In genomic region chr3:6737223-6737994, GRCh38 we compare ENCODE assay signal across 20 cellular contexts.
"Had no signal": no experiment of that assay in that cellular context is flagged by ENCODE, and none has a peak within 500 bp of the region (broad histone marks: within the 10 kb centered on the region; RNA-seq: fewer than 3 reads in every experiment).

No MANE protein-coding gene starts in this region.

- H2AFZ ChIP-seq: hepatocyte had no signal

- H3K9me3 ChIP-seq: neutrophil, spleen, tibial artery, upper lobe of right lung, vagina had no signal

- ATAC-seq: left colon; naive thymus-derived CD4-positive, alpha-beta T cell; sciatic nerve; stimulated activated memory B cell treated with anti-CD40 and anti-IgM and Interleukin-4, amounts not matched to agents 10 μg/mL and 1 μg/mL and 100 μg/mL, for 72 hours; upper lobe of right lung had no signal

- DNase-seq: effector CD4-positive, alpha-beta T cell; foreskin melanocyte; head of caudate nucleus; kidney; left colon; mammary epithelial cell; naive thymus-derived CD4-positive, alpha-beta T cell; nephron progenitor cell; posterior cingulate gyrus; spleen; stimulated activated CD4-positive, alpha-beta T cell treated with anti-CD3 and anti-CD28 coated beads, Interleukin-15, amount 100 ng/mL, for 24 hours; stimulated activated CD4-positive, alpha-beta T cell treated with anti-CD3 and anti-CD28 coated beads, Interleukin-1b, Interleukin-23, amount 100 ng/mL, for 48 hours; stimulated activated CD4-positive, alpha-beta T cell treated with anti-CD3 and anti-CD28 coated beads, Interleukin-4, amount 100 ng/mL, for 24 hours; tibial artery; upper lobe of right lung had no signal

- H3K79me2 ChIP-seq: hepatocyte had no signal

- H3K4me2 ChIP-seq: hepatocyte had no signal

- H3K27ac ChIP-seq: hepatocyte, neutrophil, spleen, tibial artery, upper lobe of right lung, vagina had no signal

- H3K4me1 ChIP-seq: spleen, tibial artery, upper lobe of right lung, vagina had no signal

- H3K4me3 ChIP-seq: hepatocyte, spleen, tibial artery, upper lobe of right lung, vagina had no signal

- H3K27me3 ChIP-seq: hepatocyte, neutrophil, spleen, tibial artery, upper lobe of right lung, vagina had no signal

- H3K36me3 ChIP-seq: neutrophil, spleen, tibial artery, upper lobe of right lung, vagina had no signal
